ENCODE assay signal across 8 cellular contexts in the genomic region with DNA sequence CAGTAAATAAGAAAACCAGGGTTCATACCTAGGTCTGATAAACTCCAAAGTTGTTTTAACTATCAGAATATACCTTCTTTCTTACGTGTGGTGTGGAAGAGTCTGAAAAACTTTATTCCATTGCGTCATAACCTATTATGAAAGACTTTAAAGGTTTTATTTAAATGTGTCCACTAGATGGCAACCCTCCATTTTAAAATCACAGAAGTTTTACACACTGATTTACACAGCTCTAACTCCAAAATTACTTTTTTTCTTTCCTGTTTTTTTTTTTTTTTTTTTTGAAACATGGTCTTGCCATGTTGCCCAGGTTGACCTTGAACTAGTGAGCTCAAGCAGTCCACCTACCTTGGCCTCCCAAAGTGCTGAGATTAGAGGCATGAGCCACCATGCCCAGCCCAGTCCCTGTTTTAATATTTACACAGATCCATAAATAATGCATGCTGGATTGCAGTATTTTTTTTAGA. TPM values are rescaled to one million over a fixed set of nuclear protein-coding genes. Genes with fewer than 3 reads are reported as not detected.
A peak's percentile ranks its signal among the peaks of the same experiment; 100 is the strongest.
DNase-seq lines count a peak whose midpoint lies in the region; ATAC-seq, FAIRE-seq and TF ChIP-seq lines count a peak whose summit lies in the region.

No MANE protein-coding gene starts in this region.

- H3K27me3 ChIP-seq in AG04450 (ENCODE audit: control insufficient read depth, insufficient read depth, low read length) (no peaks in the 10 kb centered on the region), GM12878 (replicated peaks in 1 of 2; ENCODE audit: control insufficient read depth in 2 of 2, insufficient read depth in 2 of 2, low read length in 1 of 2) (no peaks in the 10 kb centered on the region)

- CTCF ChIA-PET in AG04450 (lab: Charles Lee) (interaction anchor here (0.6 to 5.7 kb wide), 31 partner anchors 9 to 1294 kb away, joined by 3 to 160 read pairs (median 4); partner anchors contain the start of genes LETMD1 and SMAGP), GM12878 (lab: Yijun Ruan, JAX) (interaction anchor here (0.6 to 5.6 kb wide), 36 partner anchors 7 to 989 kb away, joined by 3 to 149 read pairs (median 4); partner anchors contain the start of genes DIP2B and SLC11A2)

- intact Hi-C loops in GM12878 (cut with micrococcal nuclease; ENCODE audit: unreplicated experiment), result loop anchor here (1.0 to 10.0 kb wide), 5 partner anchors 60 to 516 kb away; partner anchors contain the start of gene SLC11A2

- H3K9me3 ChIP-seq in AG04450 (ENCODE audit: control insufficient read depth, insufficient read depth, low read length), result no peaks in the 10 kb centered on the region
- no peaks in the 10 kb centered on the region for H3K9me3 ChIP-seq in GM12878 (replicated peaks; ENCODE audit: control insufficient read depth, insufficient read depth, low read length)

- TF ChIP-seq RAD21 in GM12878 (IDR thresholded peaks at IDR 0.05; ENCODE audit: insufficient read depth, low read depth, low read length), result peak; percentile 68

- no peaks in the 10 kb centered on the region for H3K4me1 Mint-ChIP-seq in stimulated activated effector memory CD8-positive, alpha-beta T cell treated with anti-CD3 and anti-CD28 coated beads, Interleukin-12 subunit alpha, Interleukin-12 subunit beta, amount 100 ng/mL, for 72 hours

- RAD21 ChIA-PET in GM12878 (lab: Charles Lee; ENCODE audit: unreplicated experiment), result interaction anchor here (0.7 to 5.7 kb wide), 17 partner anchors 13 to 1493 kb away, joined by 3 to 114 read pairs (median 4); partner anchors contain the start of genes DIP2B, POU6F1 and SLC11A2

- SMC1A ChIA-PET in GM12878 (lab: Charles Lee; ENCODE audit: uncharacterized antibody, unreplicated experiment), result interaction anchor here (0.6 to 7.3 kb wide), 16 partner anchors 10 to 518 kb away, joined by 3 to 129 read pairs (median 5); partner anchors contain the start of gene SLC11A2

- no peak overlapping the region for H3K4me2 ChIP-seq in GM12878 (ENCODE audit: control insufficient read depth, insufficient read depth)

- POLR2A ChIA-PET in AG04450 (lab: Yijun Ruan, JAX) (interaction anchor here (0.6 to 1.7 kb wide), 7 partner anchors 26 to 501 kb away, joined by 3 to 12 read pairs (median 5); partner anchors contain the start of genes CSRNP2 and SLC11A2), GM12878 (lab: Charles Lee) (interaction anchor here (0.6 to 1.1 kb wide), 6 partner anchors 145 to 774 kb away, joined by 3 read pairs; partner anchors contain the start of gene SLC11A2)

- H3K4me3 ChIP-seq in AG04450 (ENCODE audit: low read depth, low read length) (no peak overlapping the region), GM12878 (no peak overlapping the region)

- in situ Hi-C loops in GM13976 (cut with MboI; ENCODE audit: low sequenced_read_pairs, unreplicated experiment), result no loop called here
- in situ Hi-C loops in GM12878 (cut with MboI), result loop anchor here (5.0 kb wide), 1 partner anchor 167 kb away; no protein-coding TSS in a partner anchor

- no peak overlapping the region for H3K9ac ChIP-seq in GM12878 (ENCODE audit: control insufficient read depth, insufficient read depth, low read length)

- no peak for TF ChIP-seq POLR2A in GM12878 (IDR thresholded peaks at IDR 0.05; ENCODE audit: low read depth, low read length)

- H3K36me3 Mint-ChIP-seq in stimulated activated effector memory CD8-positive, alpha-beta T cell treated with anti-CD3 and anti-CD28 coated beads, Interleukin-12 subunit alpha, Interleukin-12 subunit beta, amount 100 ng/mL, for 72 hours, result no peaks in the 10 kb centered on the region

- H3K79me2 ChIP-seq in GM12878 (ENCODE audit: control insufficient read depth, insufficient read depth, low read length), result no peaks in the 10 kb centered on the region

- no peaks in the 10 kb centered on the region for H3K9me3 Mint-ChIP-seq in stimulated activated effector memory CD8-positive, alpha-beta T cell treated with anti-CD3 and anti-CD28 coated beads, Interleukin-12 subunit alpha, Interleukin-12 subunit beta, amount 100 ng/mL, for 72 hours

- no peak overlapping the region for H3K27ac ChIP-seq in AG04450 (ENCODE audit: low read depth, low read length)
- no peak overlapping the region for H3K27ac ChIP-seq in GM12878 (ENCODE audit: control insufficient read depth, insufficient read depth)

- DNase-seq in AG04450 (ENCODE audit: low read depth, low spot score), result peak; percentile 50
- DNase-seq in GM13976 (ENCODE audit: low spot score), result peak; percentile 44
- peak; percentile 64 for DNase-seq in NCI-H69 (lab: John Stamatoyannopoulos, UW)
- no peak for DNase-seq in GM12878 (ENCODE audit: low read depth, low spot score)
- DNase-seq in inferior parietal cortex (ENCODE audit: extremely low spot score), result peak; percentile 82
- no peak for DNase-seq in stimulated activated effector memory CD8-positive, alpha-beta T cell treated with anti-CD3 and anti-CD28 coated beads, Interleukin-12 subunit alpha, Interleukin-12 subunit beta, amount 100 ng/mL, for 72 hours (ENCODE audit: low spot score in 2 of 2)

- peak; percentile 38 for FAIRE-seq in GM12878 (lab: Jason Lieb, UNC)

- H3K36me3 ChIP-seq in GM12878 (ENCODE audit: control insufficient read depth in 2 of 2, insufficient read depth in 2 of 2, low read length in 1 of 2), result no peaks in the 10 kb centered on the region

- H4K20me1 ChIP-seq in GM12878 (ENCODE audit: control insufficient read depth, insufficient read depth), result no peaks in the 10 kb centered on the region

- TF ChIP-seq CTCF in AG04450 (IDR thresholded peaks at IDR 0.05; ENCODE audit: low read depth, low read length), result peak; percentile 37
- TF ChIP-seq CTCF in GM13976 (IDR thresholded peaks at IDR 0.05; ENCODE audit: borderline replicate concordance, control extremely low read depth, extremely low read depth, insufficient read depth, missing control alignments), result no peak
- peak in 2 of 3 experiments; percentile 30 to 53; a peak in 3 of 6 replicates for TF ChIP-seq CTCF in GM12878 (IDR thresholded peaks at IDR 0.05 in 2 of 3, conservative IDR thresholded peaks at IDR 0.05 in 1 of 3; ENCODE audit: control insufficient read depth in 2 of 3, extremely low read depth in 1 of 3, insufficient read depth in 1 of 3, low read depth in 3 of 3, low read length in 3 of 3)

- no peak overlapping the region for H3K4me3 Mint-ChIP-seq in stimulated activated effector memory CD8-positive, alpha-beta T cell treated with anti-CD3 and anti-CD28 coated beads, Interleukin-12 subunit alpha, Interleukin-12 subunit beta, amount 100 ng/mL, for 72 hours

- no peaks in the 10 kb centered on the region for H3K4me1 ChIP-seq in GM12878 (ENCODE audit: control insufficient read depth, insufficient read depth, low read length)

- 2% methylated on average over 2 of the region's 2 CpGs for WGBS in GM12878 (ENCODE audit: insufficient coverage, insufficient replicate concordance, low lambda C conversion rate, missing lambda C conversion rate)

- ATAC-seq in GM12878 (peak; percentile 82), HG02642 (IDR thresholded peaks at IDR 0.05; ENCODE audit: poor library complexity, unreplicated experiment) (no peak), GM18520 (IDR thresholded peaks at IDR 0.05; ENCODE audit: unreplicated experiment) (no peak)
- ATAC-seq in stimulated activated effector memory CD8-positive, alpha-beta T cell treated with anti-CD3 and anti-CD28 coated beads, Interleukin-12 subunit alpha, Interleukin-12 subunit beta, amount 100 ng/mL, for 72 hours, result peak; percentile 60

- peak overlapping the region; percentile 68 for H3K27ac Mint-ChIP-seq in stimulated activated effector memory CD8-positive, alpha-beta T cell treated with anti-CD3 and anti-CD28 coated beads, Interleukin-12 subunit alpha, Interleukin-12 subunit beta, amount 100 ng/mL, for 72 hours

- no TSS peak for BruUV-seq in GM12878 (replicated peaks; lab: Mats Ljungman, UMichigan)

- TF ChIP-seq EP300 in GM12878 (IDR thresholded peaks at IDR 0.05; ENCODE audit: borderline replicate concordance in 1 of 2, control insufficient read depth in 1 of 2, low read depth in 2 of 2, low read length in 2 of 2), result no peak

- H2AFZ ChIP-seq in GM12878 (ENCODE audit: control insufficient read depth, low read depth, low read length), result no peak overlapping the region; the same call in 1 of the 2 replicates

TF ChIP-seq in GM12878, 131 proteins besides CTCF, POLR2A, EP300 and RAD21 (continues in another document):
- TF ChIP-seq SPI1 (IDR thresholded peaks at IDR 0.05; ENCODE audit: borderline replicate concordance, insufficient read depth, low read depth, low read length), result no peak
- TF ChIP-seq, protein P1, sequence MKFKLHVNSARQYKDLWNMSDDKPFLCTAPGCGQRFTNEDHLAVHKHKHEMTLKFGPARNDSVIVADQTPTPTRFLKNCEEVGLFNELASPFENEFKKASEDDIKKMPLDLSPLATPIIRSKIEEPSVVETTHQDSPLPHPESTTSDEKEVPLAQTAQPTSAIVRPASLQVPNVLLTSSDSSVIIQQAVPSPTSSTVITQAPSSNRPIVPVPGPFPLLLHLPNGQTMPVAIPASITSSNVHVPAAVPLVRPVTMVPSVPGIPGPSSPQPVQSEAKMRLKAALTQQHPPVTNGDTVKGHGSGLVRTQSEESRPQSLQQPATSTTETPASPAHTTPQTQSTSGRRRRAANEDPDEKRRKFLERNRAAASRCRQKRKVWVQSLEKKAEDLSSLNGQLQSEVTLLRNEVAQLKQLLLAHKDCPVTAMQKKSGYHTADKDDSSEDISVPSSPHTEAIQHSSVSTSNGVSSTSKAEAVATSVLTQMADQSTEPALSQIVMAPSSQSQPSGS (IDR thresholded peaks at IDR 0.05; ENCODE audit: low read length), result peak; percentile 66; the same call in 1 of the 2 replicates

RNA-seq across cellular contexts. Expression of gene TMPRSS12, which starts 17.3 kb away (rescaled TPM):
- polyA plus RNA-seq in AG04450 (2011; rRNA removed) (not detected in 2 replicates), GM12878 (2011; rRNA removed) (not detected in 2 replicates), GM12878 (2014; fragmentation: Illumina TruSeq; extraction: Trizol) (not detected in 2 replicates), GM12878 (2014; fragmentation: Nextera tagmentation; extraction: Ambion mirVana) (not detected), GM12878 (2014; rRNA removed) (not detected in 2 replicates), GM12878 (2016; fragmentation: Nextera tagmentation; extraction: Ambion mirVana) (not detected)
- not detected in 2 replicates for polyA minus RNA-seq in AG04450 (2011; rRNA and poly(A)+ RNA removed)
- not detected in 2 replicates for total RNA-seq in GM12878 (2013; cell fraction: nucleolus; rRNA removed)
- total RNA-seq in GM12878 (2014; rRNA removed) (not detected in 2 replicates), GM12878 (2014; rRNA removed; fragmentation: Illumina TruSeq; extraction: Trizol) (not detected in 2 replicates), GM12878 (2021) (not detected in 2 replicates)
- not detected for polyA plus RNA-seq in GM12878 (2011; ENCODE audit: low read depth)
- polyA plus RNA-seq in GM12878 (2011; cell fraction: cytosol; rRNA removed), result not detected in 2 replicates
- polyA plus RNA-seq in GM12878 (2011; cell fraction: nucleus; rRNA removed), result not detected in 2 replicates
- not detected in 2 replicates for polyA plus RNA-seq in GM12878 (2012)
- not detected in 2 replicates for polyA minus RNA-seq in GM12878 (2011; rRNA and poly(A)+ RNA removed)
- not detected in 2 replicates for polyA minus RNA-seq in GM12878 (2011; cell fraction: cytosol; rRNA and poly(A)+ RNA removed)
- polyA minus RNA-seq in GM12878 (2011; cell fraction: nucleus; rRNA and poly(A)+ RNA removed), result not detected in 2 replicates

Comparison
In these comparisons a context has a peak if more than half of its experiments do, and no peak if none do; other contexts are left out.
1. DNase-seq: peak in AG04450 (single experiment), GM13976 (single experiment), NCI-H69 (single experiment) and inferior parietal cortex (single experiment); none in GM12878 (single experiment) and stimulated activated effector memory CD8-positive, alpha-beta T cell treated with anti-CD3 and anti-CD28 coated beads, Interleukin-12 subunit alpha, Interleukin-12 subunit beta, amount 100 ng/mL, for 72 hours (0 of 2).
2. ATAC-seq: peak in GM12878 (single experiment) and stimulated activated effector memory CD8-positive, alpha-beta T cell treated with anti-CD3 and anti-CD28 coated beads, Interleukin-12 subunit alpha, Interleukin-12 subunit beta, amount 100 ng/mL, for 72 hours (single experiment); none in HG02642 (single experiment) and GM18520 (single experiment).